In the genomic region with DNA sequence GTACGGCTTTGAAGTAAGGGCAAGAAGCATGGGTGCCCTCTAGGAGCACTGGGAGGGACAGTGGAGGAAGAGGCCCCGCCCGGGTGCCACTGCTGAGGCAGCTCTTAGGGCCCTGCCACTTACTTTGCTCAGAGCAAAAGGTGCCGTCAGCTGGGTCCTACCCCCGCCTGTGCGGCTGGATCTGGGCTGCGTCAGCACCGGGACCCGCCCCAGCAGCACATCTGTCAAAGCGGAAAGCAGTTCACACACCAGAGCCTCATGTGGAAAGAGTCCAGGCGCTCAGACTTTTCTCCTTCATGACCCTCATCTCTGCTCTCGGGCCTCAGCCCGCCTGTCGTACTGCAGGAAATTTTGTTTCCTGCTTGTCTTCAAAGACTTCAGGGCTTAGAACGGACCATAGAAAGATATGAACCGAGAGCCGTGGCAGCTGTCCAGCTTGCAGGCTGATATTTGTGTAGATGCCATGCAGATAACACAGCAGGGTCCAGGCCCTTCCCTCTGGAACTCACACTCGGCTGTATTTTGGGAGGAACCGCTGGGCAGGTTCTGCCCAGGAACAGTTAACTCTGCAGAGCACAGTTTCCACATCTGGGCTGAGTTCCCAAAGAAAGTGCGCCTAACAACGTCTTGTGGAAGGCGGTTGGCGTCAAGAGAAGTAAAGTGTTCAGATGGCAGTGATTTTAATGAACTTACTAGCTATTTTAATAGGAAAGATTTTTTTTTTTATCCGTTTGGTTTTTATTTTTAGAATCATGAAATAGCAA, we compare ENCODE assay signal across 12 cellular contexts. TPM values are rescaled to one million over a fixed set of nuclear protein-coding genes. Genes with fewer than 3 reads are reported as not detected.
DNase-seq lines count a peak whose midpoint lies in the region; ATAC-seq, FAIRE-seq and TF ChIP-seq lines count a peak whose summit lies in the region.
"Had no signal": no experiment of that assay in that cellular context is flagged by ENCODE, and none has a peak within 500 bp of the region (broad histone marks: within the 10 kb centered on the region; RNA-seq: fewer than 3 reads in every experiment).

No MANE protein-coding gene starts in this region.

- H3K27ac ChIP-seq in left lung = peak overlapping the region; percentile 29 to 41
- H3K27ac ChIP-seq in small intestine (ENCODE audit: low read depth in 1 of 2, low read length in 1 of 2) = peak overlapping the region in 1 of 2 donors; percentile 47
- H3K27ac ChIP-seq: KMS-11, neutrophil had no signal

- intact Hi-C loops in left lung (cut with DNase I) = loop anchor here in 1 of 2 donors (5.0 kb wide), 1 partner anchor 449 kb away; no protein-coding TSS in a partner anchor

- H3K9me3 ChIP-seq in left lung (no peaks in the 10 kb centered on the region), small intestine (ENCODE audit: control insufficient read depth, low read depth) (no peaks in the 10 kb centered on the region)
- H3K9me3 ChIP-seq: neutrophil had no signal

- 32 to 58% (median 41%) methylated on average over 24 of the region's 24 CpGs for WGBS in small intestine, 3 donors

- TF ChIP-seq CTCF in left lung (IDR thresholded peaks at IDR 0.05) = no peak

- DNase-seq in G401 (ENCODE audit: low spot score) = peak; percentile 18
- DNase-seq in left lung = no peak
- peak; percentile 20 for DNase-seq in small intestine
- no peak for DNase-seq in HPDE6-E6E7 (ENCODE audit: extremely low spot score)
- DNase-seq in LoVo (ENCODE audit: low spot score) = no peak
- DNase-seq in putamen (ENCODE audit: low spot score) = no peak
- DNase-seq: COR-L47, NCI-H510A treated with DMSO at 0.1 percent for 48 hours had no signal

- H3K27me3 ChIP-seq in left lung (no peaks in the 10 kb centered on the region), small intestine (ENCODE audit: control insufficient read depth in 2 of 2, insufficient read depth in 2 of 2, low read length in 2 of 2) (no peaks in the 10 kb centered on the region)
- H3K27me3 ChIP-seq: neutrophil had no signal

- in situ Hi-C loops in G401 (cut with HindIII; ENCODE audit: low sequenced_read_pairs) = no loop called here

- H3K36me3 ChIP-seq in left lung = peaks cover 0 to 74% of the 10 kb centered on the region in 2 donors
- peaks cover 0 to 3% of the 10 kb centered on the region in 2 donors for H3K36me3 ChIP-seq in small intestine (ENCODE audit: control insufficient read depth in 2 of 2, insufficient read depth in 2 of 2, low read length in 2 of 2)
- H3K36me3 ChIP-seq: neutrophil had no signal

- peak; percentile 38 for ATAC-seq in esophagus mucosa
- ATAC-seq in left lung = peak; percentile 59
- no peak for ATAC-seq in GM21717 (IDR thresholded peaks at IDR 0.05; ENCODE audit: unreplicated experiment)

- peaks cover 5 to 7% of the 10 kb centered on the region in 2 donors for H3K4me1 ChIP-seq in left lung
- H3K4me1 ChIP-seq in small intestine (ENCODE audit: control insufficient read depth in 2 of 2, insufficient read depth in 1 of 2, low read depth in 1 of 2, low read length in 1 of 2) = peaks cover 0 to 3% of the 10 kb centered on the region in 2 donors

- H3K4me3 ChIP-seq in left lung (no peak overlapping the region), small intestine (ENCODE audit: low read depth in 1 of 2, low read length in 2 of 2) (no peak overlapping the region)

- FAIRE-seq in small intestine (lab: Jason Lieb, UNC) = no peak

RNA-seq across cellular contexts. Expression of a gene that starts 44.3 kb away (rescaled TPM):
- total RNA-seq in G401 (2014; rRNA removed; shearing (Covaris generic)) = 73.7 and 83.1 TPM in 2 replicates
- total RNA-seq in esophagus mucosa (17.0 TPM), left lung (10 to 100 TPM; 16.3 to 19.6 TPM)
- polyA plus RNA-seq in small intestine = 10 to 100 TPM in 1 of 3 donors, 1 to 10 TPM in 2; 9.5 to 27.6 (median 9.6) TPM

RNA-seq across cellular contexts. Expression of a gene that starts 44.9 kb away (rescaled TPM):
- total RNA-seq in G401 (2014; rRNA removed; shearing (Covaris generic)) = 54.0 and 63.5 TPM in 2 replicates
- total RNA-seq in esophagus mucosa (21.8 TPM), left lung (10 to 100 TPM; 19.9 to 28.3 TPM)
- polyA plus RNA-seq in small intestine = 10 to 100 TPM in 2 of 3 donors, 1 to 10 TPM in 1; 6.8 to 19.3 (median 11.6) TPM

Comparison
In these comparisons a context has a peak if more than half of its experiments do, and no peak if none do; other contexts are left out.
1. DNase-seq: peak in G401 (single experiment) and small intestine (single experiment); none in left lung (0 of 2), HPDE6-E6E7 (single experiment), LoVo (single experiment) and putamen (single experiment).